1 cellular context compared by ENCODE assay signal in genomic region chr7:141023305-141023704, GRCh38.
TF ChIP-seq lines count a peak whose summit lies in the region.

No MANE protein-coding gene starts in this region.

TF ChIP-seq in SK-N-SH treated with all-trans-retinoic acid at 6 μM for 48 hours, 23 proteins besides CTCF, POLR2A, EP300 and RAD21 (continued from another document):
- TF ChIP-seq CREB5 (CRISPR knock-in tag; IDR thresholded peaks at IDR 0.05; ENCODE audit: low read depth) (no peak), SNAI2 (CRISPR knock-in tag; IDR thresholded peaks at IDR 0.05) (no peak), GLIS3 (CRISPR knock-in tag; IDR thresholded peaks at IDR 0.05) (no peak), ZFP3 (CRISPR knock-in tag; IDR thresholded peaks at IDR 0.05) (no peak), ZNF70 (CRISPR knock-in tag; IDR thresholded peaks at IDR 0.05) (no peak)
- TF ChIP-seq, protein P1, sequence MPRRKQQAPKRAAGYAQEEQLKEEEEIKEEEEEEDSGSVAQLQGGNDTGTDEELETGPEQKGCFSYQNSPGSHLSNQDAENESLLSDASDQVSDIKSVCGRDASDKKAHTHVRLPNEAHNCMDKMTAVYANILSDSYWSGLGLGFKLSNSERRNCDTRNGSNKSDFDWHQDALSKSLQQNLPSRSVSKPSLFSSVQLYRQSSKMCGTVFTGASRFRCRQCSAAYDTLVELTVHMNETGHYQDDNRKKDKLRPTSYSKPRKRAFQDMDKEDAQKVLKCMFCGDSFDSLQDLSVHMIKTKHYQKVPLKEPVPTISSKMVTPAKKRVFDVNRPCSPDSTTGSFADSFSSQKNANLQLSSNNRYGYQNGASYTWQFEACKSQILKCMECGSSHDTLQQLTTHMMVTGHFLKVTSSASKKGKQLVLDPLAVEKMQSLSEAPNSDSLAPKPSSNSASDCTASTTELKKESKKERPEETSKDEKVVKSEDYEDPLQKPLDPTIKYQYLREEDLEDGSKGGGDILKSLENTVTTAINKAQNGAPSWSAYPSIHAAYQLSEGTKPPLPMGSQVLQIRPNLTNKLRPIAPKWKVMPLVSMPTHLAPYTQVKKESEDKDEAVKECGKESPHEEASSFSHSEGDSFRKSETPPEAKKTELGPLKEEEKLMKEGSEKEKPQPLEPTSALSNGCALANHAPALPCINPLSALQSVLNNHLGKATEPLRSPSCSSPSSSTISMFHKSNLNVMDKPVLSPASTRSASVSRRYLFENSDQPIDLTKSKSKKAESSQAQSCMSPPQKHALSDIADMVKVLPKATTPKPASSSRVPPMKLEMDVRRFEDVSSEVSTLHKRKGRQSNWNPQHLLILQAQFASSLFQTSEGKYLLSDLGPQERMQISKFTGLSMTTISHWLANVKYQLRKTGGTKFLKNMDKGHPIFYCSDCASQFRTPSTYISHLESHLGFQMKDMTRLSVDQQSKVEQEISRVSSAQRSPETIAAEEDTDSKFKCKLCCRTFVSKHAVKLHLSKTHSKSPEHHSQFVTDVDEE (CRISPR knock-in tag; IDR thresholded peaks at IDR 0.05), result no peak
TF ChIP-seq in SK-N-SH treated with all-trans-retinoic acid at 6 μM for 48 hours: peak in this region for 0.
